Comparison of ENCODE assay signal across 11 cellular contexts in genomic region chr3:64244011-64244942, GRCh38. TPM values are rescaled to one million over a fixed set of nuclear protein-coding genes. Genes with fewer than 3 reads are reported as not detected.
DNase-seq lines count a peak whose midpoint lies in the region; ATAC-seq, FAIRE-seq and TF ChIP-seq lines count a peak whose summit lies in the region.
"Had no signal": no experiment of that assay in that cellular context is flagged by ENCODE, and none has a peak within 500 bp of the region (broad histone marks: within the 10 kb centered on the region; RNA-seq: fewer than 3 reads in every experiment).

No MANE protein-coding gene starts in this region.

- peaks cover 11% of the 10 kb centered on the region for H3K9me3 Mint-ChIP-seq in type B pancreatic cell
- H3K9me3 Mint-ChIP-seq: activated naive CD4-positive, alpha-beta T cell treated with anti-CD3 and anti-CD28 coated beads, Interleukin-2, amount 50 U/mL, for 24 hours had no signal

- H3K4me1 Mint-ChIP-seq in type B pancreatic cell (ENCODE audit: unreplicated experiment), result peaks cover 48% of the 10 kb centered on the region
- H3K4me1 Mint-ChIP-seq: activated naive CD4-positive, alpha-beta T cell treated with anti-CD3 and anti-CD28 coated beads, Interleukin-2, amount 50 U/mL, for 24 hours had no signal

- no peak for FAIRE-seq in frontal cortex (lab: Jason Lieb, UNC)

- DNase-seq in NOMO-1 (lab: John Stamatoyannopoulos, UW; ENCODE audit: unreplicated experiment in 2 of 2), result peak; percentile 26 to 39
- DNase-seq in NOMO-1 treated with dmso at 0.1 percent for 144 hours (lab: John Stamatoyannopoulos, UW; ENCODE audit: unreplicated experiment), result no peak
- DNase-seq in NB4 (ENCODE audit: low read depth), result peak; percentile 20
- DNase-seq in dermis microvascular lymphatic vessel endothelial cell (ENCODE audit: low read depth in 2 of 2), result peak; percentile 14 to 50
- no peak for DNase-seq in type B pancreatic cell (ENCODE audit: extremely low spot score, unreplicated experiment)
- no peak for DNase-seq in NCI-H2107 (lab: John Stamatoyannopoulos, UW)
- DNase-seq in frontal cortex (ENCODE audit: low spot score in 2 of 2), result no peak
- DNase-seq: C1 segment of cervical spinal cord had no signal

- H3K36me3 Mint-ChIP-seq in type B pancreatic cell, result peaks cover 2% of the 10 kb centered on the region
- H3K36me3 Mint-ChIP-seq: activated naive CD4-positive, alpha-beta T cell treated with anti-CD3 and anti-CD28 coated beads, Interleukin-2, amount 50 U/mL, for 24 hours had no signal

- no peak overlapping the region for H3K27ac Mint-ChIP-seq in type B pancreatic cell
- H3K27ac Mint-ChIP-seq: activated naive CD4-positive, alpha-beta T cell treated with anti-CD3 and anti-CD28 coated beads, Interleukin-2, amount 50 U/mL, for 24 hours had no signal

- no peaks in the 10 kb centered on the region for H3K27me3 Mint-ChIP-seq in type B pancreatic cell

- no peak overlapping the region for H3K4me3 Mint-ChIP-seq in type B pancreatic cell
- H3K4me3 Mint-ChIP-seq: activated naive CD4-positive, alpha-beta T cell treated with anti-CD3 and anti-CD28 coated beads, Interleukin-2, amount 50 U/mL, for 24 hours had no signal

- H3K4me3 ChIP-seq in NB4 (ENCODE audit: low read depth, low read length), result no peak overlapping the region
- H3K4me3 ChIP-seq: vagina had no signal

- ATAC-seq in GM21737 (IDR thresholded peaks at IDR 0.05; ENCODE audit: unreplicated experiment), result no peak

- TF ChIP-seq CTCF in NB4 (IDR thresholded peaks at IDR 0.05; ENCODE audit: low read depth, low read length), result peak; percentile 24
- peak; percentile 69 for TF ChIP-seq CTCF in type B pancreatic cell (conservative IDR thresholded peaks at IDR 0.05)

- no peak for TF ChIP-seq POLR2A in NB4 (IDR thresholded peaks at IDR 0.05; ENCODE audit: extremely low read depth, insufficient read length)

RNA-seq across cellular contexts. Expression of gene PRICKLE2, which starts 19.0 kb away (rescaled TPM):
- 1.8 and 2.8 TPM in 2 replicates for total RNA-seq in dermis microvascular lymphatic vessel endothelial cell
- total RNA-seq in type B pancreatic cell (ENCODE audit: low replicate concordance), result 10.0 and 23.6 TPM in 2 replicates
- 84.0 TPM for total RNA-seq in frontal cortex

Comparison
In these comparisons a context has a peak if more than half of its experiments do, and no peak if none do; other contexts are left out.
1. DNase-seq: peak in NOMO-1 (2 of 2), NB4 (single experiment) and dermis microvascular lymphatic vessel endothelial cell (2 of 2); none in NOMO-1 treated with dmso at 0.1 percent for 144 hours (single experiment), type B pancreatic cell (single experiment), NCI-H2107 (single experiment) and frontal cortex (0 of 2).